Comparison of ENCODE assay signal across 8 cellular contexts in the genomic region with DNA sequence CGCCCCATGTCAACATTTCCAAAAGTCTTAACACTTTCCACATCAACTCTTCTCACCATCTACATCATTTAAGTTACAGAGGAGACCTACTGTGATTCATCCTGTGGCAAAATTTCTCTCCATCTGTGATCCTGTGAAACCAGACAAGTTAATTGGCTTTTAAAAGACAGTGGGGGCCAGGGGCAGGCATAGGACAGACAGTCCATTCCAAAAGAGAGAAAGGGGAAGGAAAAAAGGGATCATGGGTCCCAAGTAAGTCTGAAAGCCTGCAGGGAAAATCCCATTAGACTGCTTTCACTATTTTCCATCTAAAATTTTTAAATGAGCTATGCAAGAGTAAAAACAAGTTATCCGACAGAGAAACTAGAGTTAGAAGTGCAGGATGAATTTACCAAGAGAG.
DNase-seq lines count a peak whose midpoint lies in the region; TF ChIP-seq lines count a peak whose summit lies in the region.

No MANE protein-coding gene starts in this region.

- H3K36me3 Mint-ChIP-seq in chondrocyte (ENCODE audit: low read depth) (no peaks in the 10 kb centered on the region), nephron progenitor cell (ENCODE audit: low read depth) (no peaks in the 10 kb centered on the region)

- DNase-seq in NCI-H1694 (lab: John Stamatoyannopoulos, UW) (peak; percentile 4), NCI-H1694 treated with DMSO at 0.1 percent for 48 hours (lab: John Stamatoyannopoulos, UW) (no peak), NB4 (ENCODE audit: low read depth) (peak; percentile 37), chondrocyte (ENCODE audit: low spot score) (no peak), nephron progenitor cell (no peak), NCI-H2107 (lab: John Stamatoyannopoulos, UW) (no peak), ecto neural progenitor cell (ENCODE audit: low spot score) (no peak), occipital lobe (lab: John Stamatoyannopoulos, UW) (no peak)

- no peak for TF ChIP-seq CTCF in NB4 (IDR thresholded peaks at IDR 0.05; ENCODE audit: low read depth, low read length)
- TF ChIP-seq CTCF in chondrocyte (IDR thresholded peaks at IDR 0.05), result no peak
- TF ChIP-seq CTCF in nephron progenitor cell (IDR thresholded peaks at IDR 0.05), result no peak

- no peak for TF ChIP-seq POLR2A in NB4 (IDR thresholded peaks at IDR 0.05; ENCODE audit: extremely low read depth, insufficient read length)

- H3K9me3 Mint-ChIP-seq in chondrocyte (ENCODE audit: low read depth) (no peaks in the 10 kb centered on the region), nephron progenitor cell (no peaks in the 10 kb centered on the region)

- peak overlapping the region; percentile 34 for H3K27ac Mint-ChIP-seq in chondrocyte (ENCODE audit: unreplicated experiment)
- no peak overlapping the region for H3K27ac Mint-ChIP-seq in nephron progenitor cell

- H3K4me3 Mint-ChIP-seq in chondrocyte (ENCODE audit: unreplicated experiment) (peak overlapping the region; percentile 89), nephron progenitor cell (peak overlapping the region; percentile 92)

- peak overlapping the region; percentile 54 for H3K4me3 ChIP-seq in NB4 (ENCODE audit: low read depth, low read length)

- peaks cover 19% of the 10 kb centered on the region for H3K4me1 Mint-ChIP-seq in chondrocyte (ENCODE audit: low read depth)
- H3K4me1 Mint-ChIP-seq in nephron progenitor cell, result peaks cover 23% of the 10 kb centered on the region

- H3K27me3 Mint-ChIP-seq in chondrocyte (ENCODE audit: low read depth), result peaks cover 2% of the 10 kb centered on the region
- H3K27me3 Mint-ChIP-seq in nephron progenitor cell (ENCODE audit: low read depth, poor library complexity), result peaks cover 4% of the 10 kb centered on the region

Comparison
In these comparisons a context has a peak if more than half of its experiments do, and no peak if none do; other contexts are left out.
1. DNase-seq: peak in NCI-H1694 (single experiment) and NB4 (single experiment); none in NCI-H1694 treated with DMSO at 0.1 percent for 48 hours (single experiment), chondrocyte (single experiment), nephron progenitor cell (single experiment), NCI-H2107 (single experiment), ecto neural progenitor cell (single experiment) and occipital lobe (single experiment).